ENCODE assay signal across 14 cellular contexts in the genomic region with DNA sequence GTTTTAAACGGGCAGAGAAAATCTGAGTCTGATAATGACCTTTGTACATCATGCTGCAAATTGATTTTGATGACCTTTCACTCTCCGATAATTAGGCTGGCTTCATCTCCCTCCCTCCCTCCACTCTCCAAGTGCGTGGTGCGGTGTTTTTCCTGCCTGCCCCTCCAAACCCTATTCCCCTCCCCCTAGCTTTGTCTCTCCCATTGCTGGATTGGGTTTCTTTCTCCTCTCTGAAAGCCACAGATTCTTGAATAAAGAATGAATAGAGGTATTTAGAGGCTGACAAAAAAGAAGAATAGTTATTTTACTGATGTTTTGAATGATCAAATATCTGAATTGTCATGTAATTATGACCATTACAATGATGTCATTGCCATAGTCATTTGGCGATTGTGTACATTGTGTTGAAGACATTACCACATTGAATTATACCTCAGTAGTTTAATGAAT.
DNase-seq lines count a peak whose midpoint lies in the region; ATAC-seq, FAIRE-seq and TF ChIP-seq lines count a peak whose summit lies in the region.
"Had no signal": no experiment of that assay in that cellular context is flagged by ENCODE, and none has a peak within 500 bp of the region (broad histone marks: within the 10 kb centered on the region; RNA-seq: fewer than 3 reads in every experiment).

No MANE protein-coding gene starts in this region.

- peak overlapping the region; percentile 41 for H3K4me2 ChIP-seq in A549

- CTCF ChIA-PET in A549 (lab: Yijun Ruan, JAX): no interaction called here

- POLR2A ChIA-PET in A549 (lab: Yijun Ruan, JAX): no interaction called here

- no peak overlapping the region for H3K27ac Mint-ChIP-seq in HFFc6

- H3K4me3 Mint-ChIP-seq in HFFc6: peak overlapping the region; percentile 54

- H3K9me3 ChIP-seq in A549 (peaks cover 2% of the 10 kb centered on the region; the same call in 1 of the 3 replicates), MG63 (peaks cover 7% of the 10 kb centered on the region; the same call in 1 of the 2 replicates)
- H3K9me3 ChIP-seq: lower lobe of right lung had no signal

- peaks cover 8% of the 10 kb centered on the region; the same call in 1 of the 3 replicates for H3K4me1 ChIP-seq in A549
- H3K4me1 ChIP-seq: lower lobe of right lung had no signal

- no peak for FAIRE-seq in A549 (lab: Jason Lieb, UNC)

- peaks cover 13% of the 10 kb centered on the region for H3K36me3 Mint-ChIP-seq in HFFc6 (ENCODE audit: low read depth)

- ATAC-seq in A549 (no peak), GM21529 (IDR thresholded peaks at IDR 0.05; ENCODE audit: unreplicated experiment) (no peak)
- ATAC-seq: lower lobe of right lung had no signal

- peaks cover 25% of the 10 kb centered on the region for H3K4me1 Mint-ChIP-seq in HFFc6 (ENCODE audit: low read depth)

- H3K27me3 ChIP-seq in MG63: no peaks in the 10 kb centered on the region
- H3K27me3 ChIP-seq: cardiac muscle cell had no signal

- peaks cover 1% of the 10 kb centered on the region; the same call in 1 of the 2 replicates for H3K27me3 Mint-ChIP-seq in HFFc6 (ENCODE audit: insufficient read depth)

- no peak for DNase-seq in A549 (ENCODE audit: low read depth in 1 of 2, low spot score in 1 of 2)
- DNase-seq in HFFc6: no peak
- DNase-seq in NCI-H82 (lab: John Stamatoyannopoulos, UW): peak; percentile 73
- DNase-seq in left kidney (ENCODE audit: low read depth, low spot score): peak; percentile 74
- no peak for DNase-seq in MG63
- DNase-seq in erythroblast (lab: John Stamatoyannopoulos, UW): no peak
- no peak for DNase-seq in inferior parietal cortex (ENCODE audit: extremely low spot score)
- DNase-seq: activated naive CD4-positive, alpha-beta T cell; GOT3; lower lobe of right lung; NCI-H2029; T-helper 9 cell had no signal

- no peak for TF ChIP-seq RAD21 in A549 (conservative IDR thresholded peaks at IDR 0.05 in 1 of 2, IDR thresholded peaks at IDR 0.05 in 1 of 2)

- WGBS in A549 (ENCODE audit: missing lambda C conversion rate): 66% methylated on average over 5 of the region's 5 CpGs

- no peaks in the 10 kb centered on the region for H3K36me3 ChIP-seq in MG63
- H3K36me3 ChIP-seq: cardiac muscle cell, lower lobe of right lung had no signal

- no peak for TF ChIP-seq EP300 in A549 (IDR thresholded peaks at IDR 0.05)

- TF ChIP-seq CTCF in A549 (IDR thresholded peaks at IDR 0.05) (no peak), HFFc6 (IDR thresholded peaks at IDR 0.05) (no peak)

- H3K9me3 Mint-ChIP-seq in HFFc6: peaks cover 8% of the 10 kb centered on the region; the same call in 1 of the 2 replicates

- H3K4me3 ChIP-seq in A549: no peak overlapping the region
- no peak overlapping the region for H3K4me3 ChIP-seq in MG63
- H3K4me3 ChIP-seq: cardiac muscle cell, lower lobe of right lung had no signal

- TF ChIP-seq POLR2A in A549 (IDR thresholded peaks at IDR 0.05; ENCODE audit: low read length): no peak
- TF ChIP-seq POLR2A in erythroblast (IDR thresholded peaks at IDR 0.05; ENCODE audit: low read length): no peak

- no peak overlapping the region for H3K27ac ChIP-seq in A549
- H3K27ac ChIP-seq: cardiac muscle cell, lower lobe of right lung had no signal

TF ChIP-seq in A549, 52 proteins besides CTCF, POLR2A, EP300 and RAD21:
- TF ChIP-seq CBX2 (IDR thresholded peaks at IDR 0.05; ENCODE audit: borderline replicate concordance, low read depth): no peak
- TF ChIP-seq, protein P1, sequence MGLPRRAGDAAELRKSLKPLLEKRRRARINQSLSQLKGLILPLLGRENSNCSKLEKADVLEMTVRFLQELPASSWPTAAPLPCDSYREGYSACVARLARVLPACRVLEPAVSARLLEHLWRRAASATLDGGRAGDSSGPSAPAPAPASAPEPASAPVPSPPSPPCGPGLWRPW (IDR thresholded peaks at IDR 0.05): no peak
- TF ChIP-seq, protein P2, sequence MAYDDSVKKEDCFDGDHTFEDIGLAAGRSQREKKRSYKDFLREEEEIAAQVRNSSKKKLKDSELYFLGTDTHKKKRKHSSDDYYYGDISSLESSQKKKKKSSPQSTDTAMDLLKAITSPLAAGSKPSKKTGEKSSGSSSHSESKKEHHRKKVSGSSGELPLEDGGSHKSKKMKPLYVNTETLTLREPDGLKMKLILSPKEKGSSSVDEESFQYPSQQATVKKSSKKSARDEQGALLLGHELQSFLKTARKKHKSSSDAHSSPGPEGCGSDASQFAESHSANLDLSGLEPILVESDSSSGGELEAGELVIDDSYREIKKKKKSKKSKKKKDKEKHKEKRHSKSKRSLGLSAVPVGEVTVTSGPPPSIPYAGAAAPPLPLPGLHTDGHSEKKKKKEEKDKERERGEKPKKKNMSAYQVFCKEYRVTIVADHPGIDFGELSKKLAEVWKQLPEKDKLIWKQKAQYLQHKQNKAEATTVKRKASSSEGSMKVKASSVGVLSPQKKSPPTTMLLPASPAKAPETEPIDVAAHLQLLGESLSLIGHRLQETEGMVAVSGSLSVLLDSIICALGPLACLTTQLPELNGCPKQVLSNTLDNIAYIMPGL (CRISPR knock-in tag; IDR thresholded peaks at IDR 0.05; ENCODE audit: borderline replicate concordance): no peak
- no peak for TF ChIP-seq ZSCAN20 (CRISPR knock-in tag; IDR thresholded peaks at IDR 0.05)

Comparison
In these comparisons a context has a peak if more than half of its experiments do, and no peak if none do; other contexts are left out.
1. DNase-seq: peak in NCI-H82 (single experiment) and left kidney (single experiment); none in A549 (0 of 2), HFFc6 (single experiment), MG63 (single experiment), erythroblast (0 of 2) and inferior parietal cortex (single experiment).